ENCODE assay signal across 29 cellular contexts in the genomic region with DNA sequence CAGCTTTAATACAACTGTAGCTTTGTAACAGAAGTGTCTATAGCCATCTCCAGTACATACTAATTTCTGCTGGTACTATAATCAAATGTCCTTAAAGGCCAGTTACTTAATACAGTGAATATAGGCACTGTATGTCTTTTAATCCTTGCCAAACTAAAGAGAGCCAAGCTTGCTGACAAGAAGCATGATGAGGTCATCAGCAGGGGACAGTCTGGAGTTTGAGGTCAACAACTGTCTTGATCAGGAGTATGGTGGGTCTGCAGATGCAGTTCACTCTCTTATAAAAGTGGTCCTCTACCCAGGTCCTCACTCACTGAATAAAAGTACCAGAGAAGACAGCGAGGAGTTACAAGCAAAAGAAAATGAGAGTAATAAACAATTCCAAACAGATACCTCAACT.
"Had no signal": no experiment of that assay in that cellular context is flagged by ENCODE, and none has a peak within 500 bp of the region (broad histone marks: within the 10 kb centered on the region; RNA-seq: fewer than 3 reads in every experiment).

No MANE protein-coding gene starts in this region.

- H3K9ac ChIP-seq: parathyroid adenoma had no signal

- ATAC-seq: naive thymus-derived CD8-positive, alpha-beta T cell; natural killer cell treated with Interleukin-12 subunit alpha and Interleukin-12 subunit beta and Interleukin-15 and Interleukin-18, amount 100 ng/mL, for 72 hours; psoas muscle; right cardiac atrium; sciatic nerve; stimulated activated memory B cell treated with anti-CD40 and anti-IgM and Interleukin-4, amounts not matched to agents 10 μg/mL and 1 μg/mL and 100 μg/mL, for 72 hours; stimulated activated naive CD8-positive, alpha-beta T cell treated with anti-CD3 and anti-CD28 coated beads, Interleukin-15, amount 100 ng/mL, for 72 hours; stimulated activated naive CD8-positive, alpha-beta T cell treated with anti-CD3 and anti-CD28 coated beads, Interleukin-15, Interleukin-2, amounts not matched to agents 100 U/mL and 50 U/mL, for 24 hours; upper lobe of right lung had no signal

- H3K36me3 ChIP-seq: neutrophil, ovary, suprapubic skin, transverse colon, upper lobe of right lung, uterus had no signal

- H3K9me3 ChIP-seq: neutrophil, ovary, testis, upper lobe of right lung, uterus had no signal

- DNase-seq: naive thymus-derived CD8-positive, alpha-beta T cell; nephron progenitor cell; nucleus accumbens; ovary; psoas muscle; right cardiac atrium; spleen; stimulated activated CD4-positive, alpha-beta T cell treated with anti-CD3 and anti-CD28 coated beads, Interleukin-12 subunit alpha, Interleukin-12 subunit beta, amount 100 ng/mL, for 4 hours; stimulated activated CD4-positive, alpha-beta T cell treated with anti-CD3 and anti-CD28 coated beads, Interleukin-1b, Interleukin-23, amount 100 ng/mL, for 48 hours; stimulated activated CD4-positive, alpha-beta T cell treated with anti-CD3 and anti-CD28 coated beads, Interleukin-4, amount 100 ng/mL, for 1 hour; stimulated activated CD4-positive, alpha-beta T cell treated with anti-CD3 and anti-CD28 coated beads, Interleukin-4, amount 100 ng/mL, for 4 hours; stimulated activated CD8-positive, alpha-beta memory T cell treated with anti-CD3 and anti-CD28 coated beads, Interleukin-4, amount 100 ng/mL, for 48 hours; stimulated activated naive CD4-positive, alpha-beta T cell; stimulated activated naive CD8-positive, alpha-beta T cell treated with anti-CD3 and anti-CD28 coated beads, Interleukin-15, amount 100 ng/mL, for 72 hours; stimulated activated naive CD8-positive, alpha-beta T cell treated with anti-CD3 and anti-CD28 coated beads, Interleukin-15, Interleukin-2, amounts not matched to agents 100 U/mL and 50 U/mL, for 24 hours; substantia nigra; testis; tibial artery; transverse colon; upper lobe of right lung; uterus had no signal

- H3K79me2 ChIP-seq: parathyroid adenoma had no signal

- H3K4me1 ChIP-seq: parathyroid adenoma, psoas muscle, spleen, suprapubic skin, testis, tibial artery, transverse colon, upper lobe of right lung, uterus had no signal

- H2AFZ ChIP-seq: parathyroid adenoma had no signal

- H3K4me3 ChIP-seq: ovary, psoas muscle, skin epidermis, smooth muscle cell, spleen, suprapubic skin, testis, tibial artery, transverse colon, upper lobe of right lung, uterus had no signal

- H3K27me3 ChIP-seq: neutrophil, ovary, spleen, suprapubic skin, testis, tibial artery, transverse colon, upper lobe of right lung, uterus had no signal

- H3K4me2 ChIP-seq: smooth muscle cell had no signal

- H3K27ac ChIP-seq: neutrophil, ovary, parathyroid adenoma, psoas muscle, skin epidermis, spleen, suprapubic skin, testis, tibial artery, transverse colon, upper lobe of right lung, uterus had no signal
